Comparison of ENCODE assay signal across 8 cellular contexts in genomic region chr5:131671994-131672655, GRCh38. TPM values are rescaled to one million over a fixed set of nuclear protein-coding genes. Genes with fewer than 3 reads are reported as not detected.
A peak's percentile ranks its signal among the peaks of the same experiment; 100 is the strongest.
DNase-seq lines count a peak whose midpoint lies in the region; ATAC-seq and TF ChIP-seq lines count a peak whose summit lies in the region.

No MANE protein-coding gene starts in this region.

- no peak for TF ChIP-seq CTCF in adrenal gland (IDR thresholded peaks at IDR 0.05)

- intact Hi-C loops in adrenal gland (cut with DNase I): no loop called here

- no peaks in the 10 kb centered on the region for H3K27me3 ChIP-seq in adrenal gland

- peak in 1 of 2 donors; percentile 12 for TF ChIP-seq POLR2A in adrenal gland (IDR thresholded peaks at IDR 0.05)

- H3K9me3 ChIP-seq in adrenal gland (replicated peaks in 1 of 3): no peaks in the 10 kb centered on the region

- peak overlapping the region in 4 of 5 donors; percentile 62 to 70 (median 68) for H3K27ac ChIP-seq in adrenal gland

- H3K4me1 ChIP-seq in adrenal gland (replicated peaks in 1 of 2): peaks cover 16 to 27% of the 10 kb centered on the region in 2 donors

- 29 to 53% (median 42%) methylated on average over 2 of the region's 2 CpGs for WGBS in adrenal gland, 4 donors

- H3K36me3 ChIP-seq in adrenal gland (replicated peaks in 1 of 2): peaks cover 0 to 51% of the 10 kb centered on the region in 2 donors

- no peak overlapping the region for H3K4me3 ChIP-seq in adrenal gland

- no peak for ATAC-seq in HG02678 (IDR thresholded peaks at IDR 0.05; ENCODE audit: unreplicated experiment)
- no peak for ATAC-seq in HG03108 (IDR thresholded peaks at IDR 0.05; ENCODE audit: unreplicated experiment)

- peak; percentile 18 for DNase-seq in G401 (ENCODE audit: low spot score)
- DNase-seq in adrenal gland: peak in 4 of 7 donors; percentile 31 to 43 (median 32)
- DNase-seq in hepatic stellate cell (ENCODE audit: low spot score): peak; percentile 45
- DNase-seq in renal cortical epithelial cell (ENCODE audit: low read depth): peak; percentile 23
- DNase-seq in HK-2 (ENCODE audit: unreplicated experiment): no peak
- no peak for DNase-seq in D341Med (ENCODE audit: low spot score)

- in situ Hi-C loops in G401 (cut with HindIII; ENCODE audit: low sequenced_read_pairs): no loop called here

RNA-seq across cellular contexts. Expression of gene RAPGEF6, which starts 37.1 kb away (rescaled TPM):
- 2.4 and 6.0 TPM in 2 replicates for total RNA-seq in G401 (2014; rRNA removed; shearing (Covaris generic))
- total RNA-seq in adrenal gland: 10 to 100 TPM in 7 of 8 donors, 1 to 10 TPM in 1; 8.3 to 25.6 (median 17.9) TPM
- 10 to 100 TPM in 1 of 3 donors, 1 to 10 TPM in 2; 2.5 to 10.5 (median 4.6) TPM for polyA plus RNA-seq in adrenal gland
- 12.7 and 27.8 TPM in 2 replicates for total RNA-seq in renal cortical epithelial cell

Comparison
In these comparisons a context has a peak if more than half of its experiments do, and no peak if none do; other contexts are left out.
1. DNase-seq: peak in G401 (single experiment), adrenal gland (4 of 7), hepatic stellate cell (single experiment) and renal cortical epithelial cell (single experiment); none in HK-2 (single experiment) and D341Med (single experiment).